In genomic region chr11:62566247-62566646, GRCh38 we compare ENCODE assay signal across 14 cellular contexts. TPM values are rescaled to one million over a fixed set of nuclear protein-coding genes. Genes with fewer than 3 reads are reported as not detected.
DNase-seq lines count a peak whose midpoint lies in the region; ATAC-seq and TF ChIP-seq lines count a peak whose summit lies in the region.
"Had no signal": no experiment of that assay in that cellular context is flagged by ENCODE, and none has a peak within 500 bp of the region (broad histone marks: within the 10 kb centered on the region; RNA-seq: fewer than 3 reads in every experiment).

No MANE protein-coding gene starts in this region.

- peak overlapping the region; percentile 69 for H3K27ac ChIP-seq in OCI-LY3 (ENCODE audit: low read length)
- no peak overlapping the region for H3K27ac ChIP-seq in H9 (ENCODE audit: insufficient read length, low read depth, low read length)
- H3K27ac ChIP-seq: thoracic aorta had no signal

- H3K4me1 ChIP-seq in OCI-LY3 (ENCODE audit: low read length) = peaks cover 38% of the 10 kb centered on the region
- no peaks in the 10 kb centered on the region for H3K4me1 ChIP-seq in H9 (ENCODE audit: insufficient read depth, low read length)

- no peaks in the 10 kb centered on the region for H3K23me2 ChIP-seq in H9 (ENCODE audit: insufficient read length, low read depth, low read length, poor library complexity, severe bottlenecking)

- H3K9me3 Mint-ChIP-seq in activated T-cell treated with anti-CD3 and anti-CD28 coated beads, Interleukin-2, amount 50 U/mL, for 72 hours = no peaks in the 10 kb centered on the region
- no peaks in the 10 kb centered on the region for H3K9me3 Mint-ChIP-seq in activated naive CD8-positive, alpha-beta T cell treated with anti-CD3 and anti-CD28 coated beads, Interleukin-2, amount 50 U/mL, for 24 hours
- H3K9me3 Mint-ChIP-seq in H9 = no peaks in the 10 kb centered on the region

- H4K8ac ChIP-seq in H9 (replicated peaks; ENCODE audit: insufficient read length, low read depth, low read length) = no peak overlapping the region

- no peak overlapping the region for H2BK5ac ChIP-seq in H9 (ENCODE audit: insufficient read length, low read length)

- peaks cover 24% of the 10 kb centered on the region; the same call in 1 of the 2 replicates for H4K20me1 ChIP-seq in OCI-LY3 (ENCODE audit: insufficient read depth, low read length)
- no peaks in the 10 kb centered on the region for H4K20me1 ChIP-seq in H9 (ENCODE audit: control insufficient read depth, insufficient read depth, insufficient read length)

- no peak overlapping the region for H2BK12ac ChIP-seq in H9 (ENCODE audit: insufficient read length, low read depth, low read length)

- no peak overlapping the region for H4K5ac ChIP-seq in H9 (ENCODE audit: insufficient read length, low read depth, low read length)

- no peak overlapping the region for H3K56ac ChIP-seq in H9 (ENCODE audit: insufficient read length, low read depth, low read length)

- H3K27me3 Mint-ChIP-seq in activated T-cell treated with anti-CD3 and anti-CD28 coated beads, Interleukin-2, amount 50 U/mL, for 72 hours (ENCODE audit: low read depth) = no peaks in the 10 kb centered on the region
- H3K27me3 Mint-ChIP-seq in activated naive CD8-positive, alpha-beta T cell treated with anti-CD3 and anti-CD28 coated beads, Interleukin-2, amount 50 U/mL, for 24 hours = no peaks in the 10 kb centered on the region
- H3K27me3 Mint-ChIP-seq in H9 (ENCODE audit: low read depth) = no peaks in the 10 kb centered on the region

- H3K23ac ChIP-seq in H9 (ENCODE audit: insufficient read length, low read depth, low read length) = no peak overlapping the region

- intact Hi-C loops in posterior vena cava (cut with DNase I) = no loop called here

- H3K4me3 ChIP-seq in OCI-LY3 (ENCODE audit: low read length) = no peak overlapping the region
- H3K4me3 ChIP-seq: Peyer's patch, thoracic aorta had no signal

- H3K14ac ChIP-seq in H9 (ENCODE audit: insufficient read depth, low read length) = no peak overlapping the region

- no peak overlapping the region for H3T11ph ChIP-seq in H9 (ENCODE audit: low read length)

- H2BK20ac ChIP-seq in H9 (ENCODE audit: low read depth, low read length, poor library complexity, severe bottlenecking) = no peak overlapping the region

- H3K27me3 ChIP-seq in OCI-LY3 (ENCODE audit: low read depth, low read length) (no peaks in the 10 kb centered on the region), H9 (ENCODE audit: insufficient read depth, low read length) (no peaks in the 10 kb centered on the region)
- H3K27me3 ChIP-seq: Peyer's patch had no signal

- DNase-seq in activated T-cell treated with anti-CD3 and anti-CD28 coated beads, Interleukin-2, amount 50 U/mL, for 72 hours = no peak
- no peak for DNase-seq in activated T-cell treated with anti-CD3 and anti-CD28 coated beads, Interleukin-2, amount 50 U/mL, for 48 hours
- DNase-seq in activated naive CD8-positive, alpha-beta T cell treated with anti-CD3 and anti-CD28 coated beads, Interleukin-2, amount 50 U/mL, for 24 hours = no peak
- peak; percentile 44 for DNase-seq in posterior vena cava (ENCODE audit: low spot score)
- DNase-seq in OCI-M1 (lab: John Stamatoyannopoulos, UW) = no peak
- no peak for DNase-seq in COLO829 (ENCODE audit: low spot score)
- DNase-seq in H9 = no peak
- DNase-seq: effector CD4-positive, alpha-beta T cell; GF-D8; hippocampal formation; NCI-H1436 treated with DMSO at 0.1 percent for 48 hours had no signal

- no peak for ATAC-seq in activated T-cell treated with anti-CD3 and anti-CD28 coated beads, Interleukin-2, amount 50 U/mL, for 72 hours (replicated peaks in 1 of 2)
- ATAC-seq in activated naive CD8-positive, alpha-beta T cell treated with anti-CD3 and anti-CD28 coated beads, Interleukin-2, amount 50 U/mL, for 24 hours = no peak

- H2BK15ac ChIP-seq in H9 (ENCODE audit: low read depth, low read length) = no peak overlapping the region

- no peak overlapping the region for H2BK120ac ChIP-seq in H9 (ENCODE audit: low read depth, low read length, poor library complexity, severe bottlenecking)

- no peak for TF ChIP-seq CTCF in OCI-LY3 (IDR thresholded peaks at IDR 0.05; ENCODE audit: low read depth, low read length)
- no peak for TF ChIP-seq CTCF in H9 (conservative IDR thresholded peaks at IDR 0.05)

- no peak overlapping the region for H3K9ac ChIP-seq in OCI-LY3 (ENCODE audit: low read length)
- no peak overlapping the region for H3K9ac ChIP-seq in H9 (ENCODE audit: extremely low read depth, insufficient read length, low read length)

- H3K79me2 ChIP-seq in OCI-LY3 (ENCODE audit: low read length) (peaks cover 86% of the 10 kb centered on the region), H9 (ENCODE audit: insufficient read depth, low read length) (peaks cover 3% of the 10 kb centered on the region; the same call in 1 of the 2 replicates)

- no peak overlapping the region for H3K18ac ChIP-seq in H9 (ENCODE audit: insufficient read length, low read depth, low read length)

- H3K4me1 Mint-ChIP-seq in activated T-cell treated with anti-CD3 and anti-CD28 coated beads, Interleukin-2, amount 50 U/mL, for 72 hours (ENCODE audit: low read depth) = peaks cover 72% of the 10 kb centered on the region
- peaks cover 69% of the 10 kb centered on the region for H3K4me1 Mint-ChIP-seq in activated naive CD8-positive, alpha-beta T cell treated with anti-CD3 and anti-CD28 coated beads, Interleukin-2, amount 50 U/mL, for 24 hours
- H3K4me1 Mint-ChIP-seq in H9 = peaks cover 28 to 33% of the 10 kb centered on the region in 2 experiments

- H3K4me3 Mint-ChIP-seq in activated T-cell treated with anti-CD3 and anti-CD28 coated beads, Interleukin-2, amount 50 U/mL, for 72 hours = peak overlapping the region in 1 of 2 donors; percentile 9
- no peak overlapping the region for H3K4me3 Mint-ChIP-seq in activated naive CD8-positive, alpha-beta T cell treated with anti-CD3 and anti-CD28 coated beads, Interleukin-2, amount 50 U/mL, for 24 hours
- no peak overlapping the region for H3K4me3 Mint-ChIP-seq in H9

- H2AFZ ChIP-seq in OCI-LY3 (ENCODE audit: low read depth, low read length) (no peak overlapping the region), H9 (ENCODE audit: low read length) (no peak overlapping the region)

- H3K79me1 ChIP-seq in H9 (ENCODE audit: insufficient read depth, low read depth, low read length, poor library complexity, severe bottlenecking) = no peaks in the 10 kb centered on the region

- no peaks in the 10 kb centered on the region for H3K9me3 ChIP-seq in OCI-LY3 (ENCODE audit: insufficient read depth, low read length)
- no peaks in the 10 kb centered on the region for H3K9me3 ChIP-seq in H9 (ENCODE audit: control insufficient read depth, low read depth, low read length)
- H3K9me3 ChIP-seq: Peyer's patch, thoracic aorta had no signal

- peaks cover 62% of the 10 kb centered on the region for H3K36me3 ChIP-seq in OCI-LY3 (replicated peaks; ENCODE audit: low read depth, low read length)

- peaks cover 20 to 46% of the 10 kb centered on the region in 2 donors for H3K36me3 Mint-ChIP-seq in activated T-cell treated with anti-CD3 and anti-CD28 coated beads, Interleukin-2, amount 50 U/mL, for 72 hours (ENCODE audit: insufficient read depth in 2 of 2)
- H3K36me3 Mint-ChIP-seq in activated naive CD8-positive, alpha-beta T cell treated with anti-CD3 and anti-CD28 coated beads, Interleukin-2, amount 50 U/mL, for 24 hours (ENCODE audit: low read depth) = peaks cover 77% of the 10 kb centered on the region
- peaks cover 56 to 94% (median 74%) of the 10 kb centered on the region in 3 experiments for H3K36me3 Mint-ChIP-seq in H9 (ENCODE audit: insufficient read depth in 1 of 3, low read depth in 3 of 3)

- no peak overlapping the region for H4K91ac ChIP-seq in H9 (ENCODE audit: insufficient read length, low read depth, low read length)

- no peak overlapping the region for H3K4me2 ChIP-seq in OCI-LY3 (ENCODE audit: low read length)
- H3K4me2 ChIP-seq in H9 (ENCODE audit: insufficient read depth, insufficient read length, low read length) = no peak overlapping the region

- WGBS in H9 (ENCODE audit: extremely low coverage, insufficient read length, low lambda C conversion rate) = no CpG with 5 or more reads among the region's 8 CpGs

- no peak overlapping the region for H2AK5ac ChIP-seq in H9 (ENCODE audit: insufficient read length, low read length)

- H3K27ac Mint-ChIP-seq in activated T-cell treated with anti-CD3 and anti-CD28 coated beads, Interleukin-2, amount 50 U/mL, for 72 hours = peak overlapping the region; percentile 95
- H3K27ac Mint-ChIP-seq in activated naive CD8-positive, alpha-beta T cell treated with anti-CD3 and anti-CD28 coated beads, Interleukin-2, amount 50 U/mL, for 24 hours = peak overlapping the region; percentile 33
- peak overlapping the region in 1 of 3 experiments; percentile 95; a peak in 3 of 7 replicates for H3K27ac Mint-ChIP-seq in H9

- no peak overlapping the region for H3K4ac ChIP-seq in H9 (ENCODE audit: low read depth, low read length)

RNA-seq across cellular contexts. Expression of gene EEF1G, which starts 7.4 kb away (rescaled TPM):
- 1,000 to 10,000 TPM; 2,565 to 2,667 TPM for total RNA-seq in activated T-cell treated with anti-CD3 and anti-CD28 coated beads, Interleukin-2, amount 50 U/mL, for 72 hours
- 100 to 1,000 TPM; 706 to 749 TPM for total RNA-seq in posterior vena cava
- 1,790 and 1,800 TPM in 2 replicates for total RNA-seq in H9 (2021)

RNA-seq across cellular contexts. Expression of gene AHNAK, which starts 19.6 kb away (rescaled TPM):
- total RNA-seq in activated T-cell treated with anti-CD3 and anti-CD28 coated beads, Interleukin-2, amount 50 U/mL, for 72 hours = 100 to 1,000 TPM in 1 of 2 donors, 10 to 100 TPM in 1; 80.3 to 131 TPM
- total RNA-seq in posterior vena cava (100 to 1,000 TPM; 938 to 955 TPM), H9 (2021) (13.9 and 15.2 TPM in 2 replicates)

RNA-seq across cellular contexts. Expression of gene TUT1, which starts 25.1 kb away (rescaled TPM):
- 10 to 100 TPM; 32.8 to 36.8 TPM for total RNA-seq in activated T-cell treated with anti-CD3 and anti-CD28 coated beads, Interleukin-2, amount 50 U/mL, for 72 hours
- 10 to 100 TPM; 10.7 to 14.1 TPM for total RNA-seq in posterior vena cava
- total RNA-seq in H9 (2021) = 20.7 and 24.9 TPM in 2 replicates

RNA-seq across cellular contexts. Expression of gene MTA2, which starts 35.4 kb away (rescaled TPM):
- total RNA-seq in activated T-cell treated with anti-CD3 and anti-CD28 coated beads, Interleukin-2, amount 50 U/mL, for 72 hours = 100 to 1,000 TPM; 173 to 241 TPM
- total RNA-seq in posterior vena cava (10 to 100 TPM; 56.5 to 67.2 TPM), H9 (2021) (143 and 149 TPM in 2 replicates)

RNA-seq across cellular contexts. Expression of gene EML3, which starts 46.3 kb away (rescaled TPM):
- 100 to 1,000 TPM; 132 to 148 TPM for total RNA-seq in activated T-cell treated with anti-CD3 and anti-CD28 coated beads, Interleukin-2, amount 50 U/mL, for 72 hours
- total RNA-seq in posterior vena cava (10 to 100 TPM; 58.7 to 63.8 TPM), H9 (2021) (35.3 and 40.6 TPM in 2 replicates)

Comparison
In these comparisons a context has a peak if more than half of its experiments do, and no peak if none do; other contexts are left out.
1. RNA of gene AHNAK, which starts 19.6 kb away (total RNA-seq): 938 to 955 TPM in posterior vena cava; 80.3 to 131 TPM in activated T-cell treated with anti-CD3 and anti-CD28 coated beads, Interleukin-2, amount 50 U/mL, for 72 hours and 13.9 to 15.2 TPM in H9; every median in the first group is over 4 times any median in the second.